In the genomic region with DNA sequence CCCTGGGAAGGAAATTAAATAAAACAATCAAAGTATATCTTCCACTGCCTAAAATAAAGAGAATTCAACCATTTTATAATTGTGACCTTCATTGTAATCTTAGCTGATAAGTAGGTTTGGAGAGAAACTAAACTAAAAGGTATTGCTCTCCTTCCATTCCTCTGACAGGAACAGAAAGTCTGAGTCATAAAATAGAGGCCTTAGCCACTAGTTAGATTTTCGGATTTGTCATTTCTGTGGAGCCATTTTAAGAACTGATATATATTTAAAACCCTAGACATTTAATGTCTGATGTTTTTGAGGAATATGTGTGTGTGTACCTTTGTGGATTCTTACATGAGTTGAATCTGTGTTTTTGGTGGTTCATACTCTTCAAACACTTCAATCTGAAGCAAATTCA, we compare ENCODE assay signal across 9 cellular contexts. TPM values are rescaled to one million over a fixed set of nuclear protein-coding genes. Genes with fewer than 3 reads are reported as not detected.
A peak's percentile ranks its signal among the peaks of the same experiment; 100 is the strongest.
DNase-seq lines count a peak whose midpoint lies in the region; ATAC-seq, FAIRE-seq and TF ChIP-seq lines count a peak whose summit lies in the region.
"Had no signal": no experiment of that assay in that cellular context is flagged by ENCODE, and none has a peak within 500 bp of the region (broad histone marks: within the 10 kb centered on the region; RNA-seq: fewer than 3 reads in every experiment).

No MANE protein-coding gene starts in this region.

- no peak overlapping the region for H2AK9ac ChIP-seq in IMR-90 (replicated peaks; ENCODE audit: low read depth, low read length, poor library complexity)

- no peak for TF ChIP-seq RAD21 in IMR-90 (IDR thresholded peaks at IDR 0.05; ENCODE audit: low read length)

- H4K20me1 ChIP-seq in IMR-90 (ENCODE audit: insufficient read depth, low read length) = no peaks in the 10 kb centered on the region

- dilution Hi-C loops in IMR-90 (cut with HindIII; ENCODE audit: low sequenced_read_pairs, unreplicated experiment) = no loop called here

- no peak overlapping the region for H2AFZ ChIP-seq in IMR-90 (replicated peaks; ENCODE audit: low read length, poor library complexity)

- H2BK15ac ChIP-seq in IMR-90 (ENCODE audit: low read depth, low read length) = no peak overlapping the region

- no peak for TF ChIP-seq POLR2A in GM12891 (IDR thresholded peaks at IDR 0.05; ENCODE audit: low read depth, low read length)
- no peak for TF ChIP-seq POLR2A in IMR-90 (IDR thresholded peaks at IDR 0.05; ENCODE audit: low read depth, low read length)
- no peak for TF ChIP-seq POLR2A in thyroid gland (IDR thresholded peaks at IDR 0.05)
- no peak for TF ChIP-seq POLR2A in ovary (IDR thresholded peaks at IDR 0.05)

- H3K9me3 ChIP-seq in IMR-90 (ENCODE audit: control insufficient read depth, insufficient read depth, low read length) (no peaks in the 10 kb centered on the region), thyroid gland (no peaks in the 10 kb centered on the region), ovary (no peaks in the 10 kb centered on the region)

- H4K5ac ChIP-seq in IMR-90 (ENCODE audit: low read depth, low read length) = no peak overlapping the region

- H3K27ac ChIP-seq in IMR-90 (ENCODE audit: insufficient read depth, low read length) (no peak overlapping the region), thyroid gland (no peak overlapping the region), ovary (no peak overlapping the region)

- peaks cover 1% of the 10 kb centered on the region; the same call in 1 of the 2 replicates for H3K4me1 ChIP-seq in IMR-90 (ENCODE audit: control insufficient read depth, insufficient read depth, low read length)
- H3K4me1 ChIP-seq in thyroid gland = peaks cover 0 to 3% of the 10 kb centered on the region in 2 donors
- H3K4me1 ChIP-seq in ovary (ENCODE audit: insufficient read depth) = no peaks in the 10 kb centered on the region

- peak overlapping the region; percentile 8; the same call in 1 of the 2 replicates for H3K4ac ChIP-seq in IMR-90 (ENCODE audit: low read depth, low read length)

- no CpG with 5 or more reads among the region's 1 CpG for WGBS in IMR-90 (ENCODE audit: extremely low coverage in 2 of 2, insufficient read length in 1 of 2), 2 experiments
- WGBS in thyroid gland, 2 donors = 63 to 65% methylated on average over 1 of the region's 1 CpG
- WGBS in ovary, 3 donors = 24 to 36% (median 24%) methylated on average over 1 of the region's 1 CpG

- H4K91ac ChIP-seq in IMR-90 (ENCODE audit: insufficient read depth, low read depth, low read length) = no peak overlapping the region

- intact Hi-C loops in IMR-90 (cut with micrococcal nuclease) (no loop called here), thyroid gland (cut with DNase I) (no loop called here), ovary (cut with DNase I) (no loop called here)

- peak overlapping the region; percentile 87; the same call in 1 of the 2 replicates for H3K18ac ChIP-seq in IMR-90 (ENCODE audit: low read depth, low read length)

- no peaks in the 10 kb centered on the region for H3K27me3 ChIP-seq in IMR-90 (ENCODE audit: control insufficient read depth, insufficient read depth, low read length)
- H3K27me3 ChIP-seq in thyroid gland = no peaks in the 10 kb centered on the region
- no peaks in the 10 kb centered on the region for H3K27me3 ChIP-seq in ovary

- H3K9ac ChIP-seq in IMR-90 (ENCODE audit: low read depth, low read length) = no peak overlapping the region

- ATAC-seq in GM21576 (IDR thresholded peaks at IDR 0.05; ENCODE audit: unreplicated experiment) (peak; percentile 93), IMR-90 (ENCODE audit: low read depth) (peak; percentile 54)

- H3K9me1 ChIP-seq in IMR-90 (ENCODE audit: insufficient read depth, low read length) = no peaks in the 10 kb centered on the region

- peak overlapping the region; percentile 28; the same call in 1 of the 2 replicates for H2BK20ac ChIP-seq in IMR-90 (ENCODE audit: low read depth, low read length)

- CTCF ChIA-PET in IMR-90 (lab: Yijun Ruan, JAX) = no interaction called here

- H2BK120ac ChIP-seq in IMR-90 (ENCODE audit: low read depth, low read length) = peak overlapping the region; percentile 31; the same call in 1 of the 2 replicates

- H3K4me2 ChIP-seq in IMR-90 (ENCODE audit: low read depth, low read length) = no peak overlapping the region

- H4K8ac ChIP-seq in IMR-90 (ENCODE audit: low read depth in 2 of 2, low read length in 2 of 2) = peak overlapping the region in 1 of 2 experiments; percentile 52; a peak in 2 of 4 replicates

- no peaks in the 10 kb centered on the region for H3K79me1 ChIP-seq in IMR-90 (ENCODE audit: low read depth in 1 of 2, low read length in 2 of 2)

- no peaks in the 10 kb centered on the region for H3K36me3 ChIP-seq in IMR-90 (ENCODE audit: control insufficient read depth, insufficient read depth, low read length)
- H3K36me3 ChIP-seq in thyroid gland = no peaks in the 10 kb centered on the region
- no peaks in the 10 kb centered on the region for H3K36me3 ChIP-seq in ovary

- H3K23ac ChIP-seq in IMR-90 (ENCODE audit: low read depth, low read length) = no peak overlapping the region

- in situ Hi-C loops in IMR-90 (cut with MboI; ENCODE audit: low sequenced_read_pairs) = no loop called here

- no peak overlapping the region; the same call in 1 of the 2 replicates for H3K56ac ChIP-seq in IMR-90 (ENCODE audit: extremely low read depth, insufficient read depth, low read length)

- H3K4me3 ChIP-seq in IMR-90 (ENCODE audit: insufficient read depth, low read depth, low read length) = no peak overlapping the region
- H3K4me3 ChIP-seq in fibroblast of the aortic adventitia (ENCODE audit: low read depth, low read length) = no peak overlapping the region
- no peak overlapping the region for H3K4me3 ChIP-seq in thyroid gland (replicated peaks in 1 of 3)
- no peak overlapping the region for H3K4me3 ChIP-seq in ovary
- H3K4me3 ChIP-seq: skin epidermis had no signal

- peak overlapping the region; percentile 25 for H2BK5ac ChIP-seq in IMR-90 (ENCODE audit: low read depth, low read length, poor library complexity, severe bottlenecking)

- POLR2A ChIA-PET in IMR-90 (lab: Charles Lee; ENCODE audit: unreplicated experiment) = no interaction called here

- no peak for TF ChIP-seq CTCF in IMR-90 (conservative IDR thresholded peaks at IDR 0.05; ENCODE audit: low read depth, low read length)
- no peak for TF ChIP-seq CTCF in fibroblast of the aortic adventitia (IDR thresholded peaks at IDR 0.05; ENCODE audit: insufficient read depth, low read length)
- TF ChIP-seq CTCF in thyroid gland (IDR thresholded peaks at IDR 0.05) = no peak
- TF ChIP-seq CTCF in ovary (IDR thresholded peaks at IDR 0.05) = no peak

- no TSS peak for BruUV-seq in IMR-90 (replicated peaks; lab: Mats Ljungman, UMichigan)

- DNase-seq in GM12891 (ENCODE audit: insufficient read length, low spot score) (no peak), IMR-90 (peak; percentile 51), fibroblast of the aortic adventitia (ENCODE audit: low read depth) (peak; percentile 61), thyroid gland (no peak), ovary (no peak), NCI-H2171 (lab: John Stamatoyannopoulos, UW) (no peak), NCI-H748 treated with DMSO at 0.1 percent for 48 hours (lab: John Stamatoyannopoulos, UW) (no peak)

- FAIRE-seq in GM12891 (lab: Jason Lieb, UNC) = no peak

- no peak overlapping the region for H2AK5ac ChIP-seq in IMR-90 (ENCODE audit: low read depth, low read length)

- no peak overlapping the region for H3K14ac ChIP-seq in IMR-90 (replicated peaks; ENCODE audit: low read depth, low read length)

- no peak for TF ChIP-seq EP300 in ovary (IDR thresholded peaks at IDR 0.05)

TF ChIP-seq in GM12891, 5 proteins besides CTCF, POLR2A, EP300 and RAD21:
- no peak for TF ChIP-seq TAF1 (IDR thresholded peaks at IDR 0.05; ENCODE audit: low read depth, low read length)
- TF ChIP-seq PAX5 (IDR thresholded peaks at IDR 0.05; ENCODE audit: insufficient read depth, low read length, severe bottlenecking) = no peak
- TF ChIP-seq POLR2AphosphoS5 (IDR thresholded peaks at IDR 0.05; ENCODE audit: low read depth, low read length) = no peak
- TF ChIP-seq SPI1 (IDR thresholded peaks at IDR 0.05; ENCODE audit: low read depth, low read length) = peak; percentile 83
- TF ChIP-seq POU2F2 (IDR thresholded peaks at IDR 0.05; ENCODE audit: low read depth, low read length) = no peak

TF ChIP-seq in IMR-90, 13 proteins besides CTCF, POLR2A, EP300 and RAD21:
- no peak for TF ChIP-seq MAZ (IDR thresholded peaks at IDR 0.05; ENCODE audit: borderline replicate concordance, low read depth, low read length)
- TF ChIP-seq, protein P1, sequence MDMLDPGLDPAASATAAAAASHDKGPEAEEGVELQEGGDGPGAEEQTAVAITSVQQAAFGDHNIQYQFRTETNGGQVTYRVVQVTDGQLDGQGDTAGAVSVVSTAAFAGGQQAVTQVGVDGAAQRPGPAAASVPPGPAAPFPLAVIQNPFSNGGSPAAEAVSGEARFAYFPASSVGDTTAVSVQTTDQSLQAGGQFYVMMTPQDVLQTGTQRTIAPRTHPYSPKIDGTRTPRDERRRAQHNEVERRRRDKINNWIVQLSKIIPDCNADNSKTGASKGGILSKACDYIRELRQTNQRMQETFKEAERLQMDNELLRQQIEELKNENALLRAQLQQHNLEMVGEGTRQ (IDR thresholded peaks at IDR 0.05; ENCODE audit: low read depth, low read length) = no peak
- TF ChIP-seq FOS (IDR thresholded peaks at IDR 0.05; ENCODE audit: low read depth, low read length) = no peak

RNA-seq across cellular contexts. Expression of a gene that starts 11.8 kb away (rescaled TPM):
- 0.18 TPM for polyA plus RNA-seq in GM12891 (2012; ENCODE audit: low read depth, missing spikeins)
- total RNA-seq in IMR-90 (2012; rRNA removed) (not detected in 2 replicates), fibroblast of the aortic adventitia (ENCODE audit: low replicate concordance) (0.36 and 0.49 TPM in 2 replicates), thyroid gland (under 1 TPM in 2 of 4 donors, not detected in 2; 0.11 to 0.13 TPM), ovary (1 to 10 TPM in 1 of 7 donors, under 1 TPM in 6; 0.12 to 1.4 (median 0.48) TPM)
- polyA plus RNA-seq in IMR-90 (2012; rRNA removed) (not detected in 2 replicates), ovary (under 1 TPM; 0.12 to 0.48 TPM)
- polyA plus RNA-seq in IMR-90 (2012; cell fraction: cytosol; rRNA removed) = not detected in 2 replicates
- polyA plus RNA-seq in IMR-90 (2012; cell fraction: nucleus; rRNA removed; ENCODE audit: low replicate concordance) = 0.11 TPM in 1 of 2 replicates, not detected in the other

Comparison
In these comparisons a context has a peak if more than half of its experiments do, and no peak if none do; other contexts are left out.
1. DNase-seq: peak in IMR-90 (single experiment) and fibroblast of the aortic adventitia (single experiment); none in GM12891 (single experiment), thyroid gland (0 of 2), ovary (0 of 5), NCI-H2171 (single experiment) and NCI-H748 treated with DMSO at 0.1 percent for 48 hours (single experiment).